Comparison of ENCODE assay signal across 9 cellular contexts in genomic region chr5:178145965-178146820, GRCh38. TPM values are rescaled to one million over a fixed set of nuclear protein-coding genes. Genes with fewer than 3 reads are reported as not detected.
A peak's percentile ranks its signal among the peaks of the same experiment; 100 is the strongest.
DNase-seq lines count a peak whose midpoint lies in the region; ATAC-seq and TF ChIP-seq lines count a peak whose summit lies in the region.
"Had no signal": no experiment of that assay in that cellular context is flagged by ENCODE, and none has a peak within 500 bp of the region (broad histone marks: within the 10 kb centered on the region; RNA-seq: fewer than 3 reads in every experiment).

No MANE protein-coding gene starts in this region.

- no peaks in the 10 kb centered on the region for H3K4me1 ChIP-seq in Peyer's patch

- H3K4me3 ChIP-seq in Peyer's patch, result no peak overlapping the region
- no peak overlapping the region for H3K4me3 ChIP-seq in foreskin fibroblast (ENCODE audit: low read depth in 1 of 2, low read length in 2 of 2)

- peak; percentile 44 to 79 (median 66) for TF ChIP-seq CTCF in Peyer's patch (IDR thresholded peaks at IDR 0.05)
- TF ChIP-seq CTCF in foreskin fibroblast (IDR thresholded peaks at IDR 0.05; ENCODE audit: low read depth, low read length), result peak; percentile 80

- ATAC-seq in sciatic nerve (peak; percentile 54), GM21528 (IDR thresholded peaks at IDR 0.05; ENCODE audit: low FRiP score, unreplicated experiment) (no peak)

- no peaks in the 10 kb centered on the region for H3K27me3 ChIP-seq in Peyer's patch

- DNase-seq in SIG-M5 treated with dmso at 0.1 percent for 504 hours (lab: John Stamatoyannopoulos, UW; ENCODE audit: unreplicated experiment) (peak; percentile 83), SIG-M5 (lab: John Stamatoyannopoulos, UW) (no peak), HK-2 (ENCODE audit: unreplicated experiment) (peak; percentile 53), Peyer's patch (peak; percentile 83 to 93 (median 87)), activated T-helper 1 cell treated with Interleukin-2 at 50 U/mL for 16 hours (ENCODE audit: low read depth) (peak; percentile 59), foreskin fibroblast (peak; percentile 53 to 84), sciatic nerve (ENCODE audit: low spot score) (peak; percentile 69)

- peaks cover 0 to 82% (median 0%) of the 10 kb centered on the region in 3 donors for H3K36me3 ChIP-seq in Peyer's patch

- intact Hi-C loops in sciatic nerve (cut with DNase I), result no loop called here

- H3K9me3 ChIP-seq in Peyer's patch, result no peaks in the 10 kb centered on the region

- H3K27ac ChIP-seq in Peyer's patch, result no peak overlapping the region

- TF ChIP-seq POLR2A in Peyer's patch (IDR thresholded peaks at IDR 0.05), result no peak

RNA-seq across cellular contexts. Expression of gene NHP2, which starts 7.5 kb away (rescaled TPM):
- total RNA-seq in Peyer's patch, result 10 to 100 TPM; 49.5 to 75.9 (median 62.0) TPM
- total RNA-seq in sciatic nerve, result 65.0 TPM

RNA-seq across cellular contexts. Expression of gene RMND5B, which starts 15.4 kb away (rescaled TPM):
- total RNA-seq in Peyer's patch (10 to 100 TPM; 35.9 to 59.4 (median 51.7) TPM), sciatic nerve (33.4 TPM)

RNA-seq across cellular contexts. Expression of gene N4BP3, which starts 32.9 kb away (rescaled TPM):
- total RNA-seq in Peyer's patch (1 to 10 TPM in 2 of 4 donors, under 1 TPM in 2; 0.53 to 2.5 (median 1.1) TPM), sciatic nerve (2.6 TPM)

RNA-seq across cellular contexts. Expression of gene GMCL2, which starts 41.0 kb away (rescaled TPM):
- total RNA-seq in Peyer's patch (not detected), sciatic nerve (not detected)
- total RNA-seq: lower leg skin had no signal

RNA-seq across cellular contexts. Expression of gene HNRNPAB, which starts 58.1 kb away (rescaled TPM):
- total RNA-seq in Peyer's patch (100 to 1,000 TPM in 1 of 4 donors, 10 to 100 TPM in 3; 74.8 to 135 (median 81.4) TPM), sciatic nerve (88.0 TPM)
